In genomic region chr17:69406906-69407305, GRCh38 we compare ENCODE assay signal across 20 cellular contexts. TPM values are rescaled to one million over a fixed set of nuclear protein-coding genes. Genes with fewer than 3 reads are reported as not detected.
DNase-seq lines count a peak whose midpoint lies in the region; ATAC-seq and TF ChIP-seq lines count a peak whose summit lies in the region.
"Had no signal": no experiment of that assay in that cellular context is flagged by ENCODE, and none has a peak within 500 bp of the region (broad histone marks: within the 10 kb centered on the region; RNA-seq: fewer than 3 reads in every experiment).

No MANE protein-coding gene starts in this region.

- in situ Hi-C loops in GM23248 (cut with MboI): no loop called here

- no peaks in the 10 kb centered on the region for H3K27me3 Mint-ChIP-seq in activated T-cell treated with anti-CD3 and anti-CD28 coated beads, Interleukin-2, amount 50 U/mL, for 72 hours (ENCODE audit: low read depth)

- no peak for ATAC-seq in activated T-cell treated with anti-CD3 and anti-CD28 coated beads, Interleukin-2, amount 50 U/mL, for 72 hours (replicated peaks in 1 of 2)
- ATAC-seq in GM19455 (IDR thresholded peaks at IDR 0.05; ENCODE audit: unreplicated experiment): no peak
- ATAC-seq: HepG2, SK-N-SH treated with all-trans-retinoic acid at 6 μM for 48 hours had no signal

- H3K4me3 Mint-ChIP-seq in activated T-cell treated with anti-CD3 and anti-CD28 coated beads, Interleukin-2, amount 50 U/mL, for 72 hours: no peak overlapping the region

- H3K36me3 ChIP-seq in GM23248 (ENCODE audit: low read depth) (no peaks in the 10 kb centered on the region), ovary (no peaks in the 10 kb centered on the region)

- no peak for TF ChIP-seq EP300 in ovary (IDR thresholded peaks at IDR 0.05)

- no peaks in the 10 kb centered on the region for H3K36me3 Mint-ChIP-seq in activated T-cell treated with anti-CD3 and anti-CD28 coated beads, Interleukin-2, amount 50 U/mL, for 72 hours (ENCODE audit: insufficient read depth in 2 of 2)

- no peaks in the 10 kb centered on the region for H4K20me1 ChIP-seq in GM23248 (ENCODE audit: insufficient read depth)

- no peak overlapping the region for H3K9ac ChIP-seq in GM23248

- H3K4me3 ChIP-seq in GM23248 (no peak overlapping the region), choroid plexus epithelial cell (ENCODE audit: low read depth, low read length) (no peak overlapping the region), fibroblast of villous mesenchyme (ENCODE audit: low read depth, low read length) (no peak overlapping the region), ovary (no peak overlapping the region)

- DNase-seq in AG09319 (ENCODE audit: extremely low read depth, low read depth): peak; percentile 1
- DNase-seq in GM23248: peak; percentile 63
- peak; percentile 29 for DNase-seq in choroid plexus epithelial cell (ENCODE audit: low read depth)
- peak; percentile 17 for DNase-seq in fibroblast of villous mesenchyme (ENCODE audit: low read depth)
- no peak for DNase-seq in activated T-cell treated with anti-CD3 and anti-CD28 coated beads, Interleukin-2, amount 50 U/mL, for 72 hours
- DNase-seq in ovary: no peak
- DNase-seq: AML-193, DND-41, H7, KG1, MV-4-11, NCI-H187, NCI-H2107, NCI-H510A treated with DMSO at 0.1 percent for 48 hours, NCI-H82, RPMI8226, SHP77 treated with DMSO at 0.1 percent for 48 hours had no signal

- no peaks in the 10 kb centered on the region for H3K9me3 Mint-ChIP-seq in activated T-cell treated with anti-CD3 and anti-CD28 coated beads, Interleukin-2, amount 50 U/mL, for 72 hours

- H3K27me3 ChIP-seq in GM23248 (replicated peaks; ENCODE audit: insufficient read depth): no peaks in the 10 kb centered on the region
- H3K27me3 ChIP-seq in ovary: no peaks in the 10 kb centered on the region

- H3K4me1 ChIP-seq in GM23248 (ENCODE audit: insufficient read depth) (no peaks in the 10 kb centered on the region), ovary (ENCODE audit: insufficient read depth) (no peaks in the 10 kb centered on the region)

- H3K27ac ChIP-seq in GM23248 (no peak overlapping the region), ovary (no peak overlapping the region)

- no peaks in the 10 kb centered on the region for H3K9me3 ChIP-seq in GM23248 (ENCODE audit: low read depth)
- no peaks in the 10 kb centered on the region for H3K9me3 ChIP-seq in ovary

- intact Hi-C loops in ovary (cut with DNase I): no loop called here

- no peak overlapping the region for H3K27ac Mint-ChIP-seq in activated T-cell treated with anti-CD3 and anti-CD28 coated beads, Interleukin-2, amount 50 U/mL, for 72 hours

- H3F3A ChIP-seq in GM23248 (ENCODE audit: insufficient read depth): no peaks in the 10 kb centered on the region

- no peak overlapping the region for H2AFZ ChIP-seq in GM23248

- peaks cover 11% of the 10 kb centered on the region for H3K4me1 Mint-ChIP-seq in activated T-cell treated with anti-CD3 and anti-CD28 coated beads, Interleukin-2, amount 50 U/mL, for 72 hours (ENCODE audit: low read depth)

- TF ChIP-seq CTCF in AG09319 (IDR thresholded peaks at IDR 0.05; ENCODE audit: low read depth, low read length) (no peak), choroid plexus epithelial cell (conservative IDR thresholded peaks at IDR 0.05; ENCODE audit: low read depth, low read length) (no peak), fibroblast of villous mesenchyme (IDR thresholded peaks at IDR 0.05; ENCODE audit: insufficient read depth, low read depth, low read length) (no peak), ovary (IDR thresholded peaks at IDR 0.05) (no peak)

- no peaks in the 10 kb centered on the region for H3K9me2 ChIP-seq in GM23248 (ENCODE audit: insufficient read depth)

- H3K4me2 ChIP-seq in GM23248 (ENCODE audit: unreplicated experiment): no peak overlapping the region

- no peaks in the 10 kb centered on the region for H3K79me2 ChIP-seq in GM23248 (ENCODE audit: insufficient read depth)

- TF ChIP-seq POLR2A in ovary (IDR thresholded peaks at IDR 0.05): no peak

RNA-seq across cellular contexts. Expression of gene MAP2K6, which starts 7.6 kb away (rescaled TPM):
- under 0.01 and 0.11 TPM in 2 replicates for total RNA-seq in GM23248 (2014; rRNA removed; shearing (Covaris generic))
- polyA plus RNA-seq in GM23248 (2016; fragmentation: Nextera tagmentation; extraction: Ambion mirVana): 0.13 and 0.43 TPM in 2 replicates
- 0.32 and 0.43 TPM in 2 replicates for total RNA-seq in fibroblast of villous mesenchyme
- total RNA-seq in activated T-cell treated with anti-CD3 and anti-CD28 coated beads, Interleukin-2, amount 50 U/mL, for 72 hours: 1 to 10 TPM; 2.2 to 3.5 TPM
- total RNA-seq in ovary: 1 to 10 TPM; 1.4 to 8.4 (median 3.8) TPM
- polyA plus RNA-seq in ovary: 1 to 10 TPM; 1.0 to 3.5 TPM

Comparison
In these comparisons a context has a peak if more than half of its experiments do, and no peak if none do; other contexts are left out.
1. DNase-seq: peak in AG09319 (single experiment), GM23248 (single experiment), choroid plexus epithelial cell (single experiment) and fibroblast of villous mesenchyme (single experiment); none in activated T-cell treated with anti-CD3 and anti-CD28 coated beads, Interleukin-2, amount 50 U/mL, for 72 hours (0 of 2) and ovary (0 of 5).